In genomic region chr6:151380848-151381205, GRCh38 we compare ENCODE assay signal across 10 cellular contexts. TPM values are rescaled to one million over a fixed set of nuclear protein-coding genes. Genes with fewer than 3 reads are reported as not detected.
DNase-seq lines count a peak whose midpoint lies in the region; ATAC-seq and TF ChIP-seq lines count a peak whose summit lies in the region.
"Had no signal": no experiment of that assay in that cellular context is flagged by ENCODE, and none has a peak within 500 bp of the region (broad histone marks: within the 10 kb centered on the region; RNA-seq: fewer than 3 reads in every experiment).

No MANE protein-coding gene starts in this region.

- H3K9me3 ChIP-seq in tibial nerve, result no peaks in the 10 kb centered on the region

- peaks cover 39% of the 10 kb centered on the region for H3K36me3 Mint-ChIP-seq in activated naive CD8-positive, alpha-beta T cell treated with anti-CD3 and anti-CD28 coated beads for 36 hours
- peaks cover 18% of the 10 kb centered on the region for H3K36me3 Mint-ChIP-seq in nephron progenitor cell (ENCODE audit: low read depth)

- H3K27me3 Mint-ChIP-seq in activated naive CD8-positive, alpha-beta T cell treated with anti-CD3 and anti-CD28 coated beads for 36 hours, result no peaks in the 10 kb centered on the region
- H3K27me3 Mint-ChIP-seq in nephron progenitor cell (ENCODE audit: low read depth, poor library complexity), result no peaks in the 10 kb centered on the region

- TF ChIP-seq POLR2A in tibial nerve (IDR thresholded peaks at IDR 0.05), result no peak

- H3K27me3 ChIP-seq in tibial nerve, result no peaks in the 10 kb centered on the region

- no peak for TF ChIP-seq EP300 in tibial nerve (IDR thresholded peaks at IDR 0.05)

- ATAC-seq in HG02759 (IDR thresholded peaks at IDR 0.05; ENCODE audit: unreplicated experiment) (peak; percentile 4), HG02938 (IDR thresholded peaks at IDR 0.05; ENCODE audit: unreplicated experiment) (no peak)

- peak overlapping the region in 2 of 4 donors; percentile 26 to 63 for H3K27ac ChIP-seq in tibial nerve

- H3K4me1 Mint-ChIP-seq in activated naive CD8-positive, alpha-beta T cell treated with anti-CD3 and anti-CD28 coated beads for 36 hours, result peaks cover 65% of the 10 kb centered on the region
- H3K4me1 Mint-ChIP-seq in nephron progenitor cell, result peaks cover 15% of the 10 kb centered on the region

- WGBS in tibial nerve, 2 donors, result 96 to 100% methylated on average over 1 of the region's 1 CpG

- DNase-seq in GM03348 (ENCODE audit: low spot score), result peak; percentile 10
- DNase-seq in activated naive CD8-positive, alpha-beta T cell treated with anti-CD3 and anti-CD28 coated beads for 36 hours, result no peak
- DNase-seq in nephron progenitor cell, result no peak
- no peak for DNase-seq in NCI-H446 treated with DMSO at 0.1 percent for 48 hours (lab: John Stamatoyannopoulos, UW)
- DNase-seq in amygdala (lab: John Stamatoyannopoulos, UW), result no peak
- DNase-seq in tibial nerve (ENCODE audit: low spot score in 2 of 2), result no peak
- DNase-seq: DMS153, SIG-M5 had no signal

- H3K4me3 ChIP-seq in tibial nerve, result peak overlapping the region in 1 of 4 donors; percentile 21

- peak overlapping the region; percentile 83 for H3K4me3 Mint-ChIP-seq in activated naive CD8-positive, alpha-beta T cell treated with anti-CD3 and anti-CD28 coated beads for 36 hours
- H3K4me3 Mint-ChIP-seq in nephron progenitor cell, result no peak overlapping the region

- no peaks in the 10 kb centered on the region for H3K9me3 Mint-ChIP-seq in activated naive CD8-positive, alpha-beta T cell treated with anti-CD3 and anti-CD28 coated beads for 36 hours
- peaks cover 12% of the 10 kb centered on the region for H3K9me3 Mint-ChIP-seq in nephron progenitor cell

- H3K4me1 ChIP-seq in tibial nerve, result peaks cover 0 to 26% (median 9%) of the 10 kb centered on the region in 4 donors

- peak overlapping the region; percentile 95 for H3K27ac Mint-ChIP-seq in activated naive CD8-positive, alpha-beta T cell treated with anti-CD3 and anti-CD28 coated beads for 36 hours
- peak overlapping the region; percentile 80 for H3K27ac Mint-ChIP-seq in nephron progenitor cell

- peaks cover 0 to 2% (median 0%) of the 10 kb centered on the region in 3 donors for H3K36me3 ChIP-seq in tibial nerve

- TF ChIP-seq CTCF in nephron progenitor cell (IDR thresholded peaks at IDR 0.05) (no peak), tibial nerve (IDR thresholded peaks at IDR 0.05) (no peak)

RNA-seq across cellular contexts. Expression of gene ZBTB2, which starts 10.5 kb away (rescaled TPM):
- total RNA-seq in activated naive CD8-positive, alpha-beta T cell treated with anti-CD3 and anti-CD28 coated beads for 36 hours, result 10 to 100 TPM; 26.8 to 28.2 TPM
- total RNA-seq in tibial nerve, result 10 to 100 TPM in 2 of 4 donors, 1 to 10 TPM in 2; 5.7 to 13.8 (median 10.2) TPM
